Comparison of ENCODE assay signal across 1 cellular context in genomic region chr9:36029765-36030528, GRCh38.
TF ChIP-seq lines count a peak whose summit lies in the region.

No MANE protein-coding gene starts in this region.

TF ChIP-seq in SK-N-SH, 30 proteins besides CTCF, POLR2A, EP300 and RAD21 (continued from another document):
- TF ChIP-seq NFIC (IDR thresholded peaks at IDR 0.05; ENCODE audit: borderline replicate concordance) (peak; percentile 80), FOXM1 (IDR thresholded peaks at IDR 0.05; ENCODE audit: low read depth) (peak; percentile 88), ELF1 (IDR thresholded peaks at IDR 0.05) (no peak), MEF2A (IDR thresholded peaks at IDR 0.05; ENCODE audit: borderline replicate concordance, low read depth) (peak; percentile 98), JUND (IDR thresholded peaks at IDR 0.05) (peak; percentile 97), REST (IDR thresholded peaks at IDR 0.05; ENCODE audit: low read depth, low read length) (no peak), FOXJ3 (CRISPR knock-in tag; IDR thresholded peaks at IDR 0.05) (no peak), RFX5 (IDR thresholded peaks at IDR 0.05; ENCODE audit: low read length) (no peak), GATA2 (CRISPR knock-in tag; IDR thresholded peaks at IDR 0.05) (no peak), TAF1 (IDR thresholded peaks at IDR 0.05; ENCODE audit: borderline replicate concordance, low read depth, low read length) (no peak), GABPA (IDR thresholded peaks at IDR 0.05; ENCODE audit: low read depth) (no peak), RXRA (IDR thresholded peaks at IDR 0.05; ENCODE audit: borderline replicate concordance, low read depth) (peak; percentile 56; the same call in 1 of the 2 replicates), ZBTB33 (IDR thresholded peaks at IDR 0.05; ENCODE audit: borderline replicate concordance, low read depth) (peak; percentile 72; the same call in 1 of the 2 replicates), YY1 (IDR thresholded peaks at IDR 0.05; ENCODE audit: low read depth) (no peak), IRF3 (IDR thresholded peaks at IDR 0.05; ENCODE audit: low read depth, low read length) (no peak), CHD2 (IDR thresholded peaks at IDR 0.05; ENCODE audit: low read length, partially characterized antibody) (no peak), SIN3A (IDR thresholded peaks at IDR 0.05; ENCODE audit: borderline replicate concordance, low read depth, low read length) (no peak)
TF ChIP-seq in SK-N-SH: peak in this region for 12.
